9 cellular contexts compared by ENCODE assay signal in the genomic region with DNA sequence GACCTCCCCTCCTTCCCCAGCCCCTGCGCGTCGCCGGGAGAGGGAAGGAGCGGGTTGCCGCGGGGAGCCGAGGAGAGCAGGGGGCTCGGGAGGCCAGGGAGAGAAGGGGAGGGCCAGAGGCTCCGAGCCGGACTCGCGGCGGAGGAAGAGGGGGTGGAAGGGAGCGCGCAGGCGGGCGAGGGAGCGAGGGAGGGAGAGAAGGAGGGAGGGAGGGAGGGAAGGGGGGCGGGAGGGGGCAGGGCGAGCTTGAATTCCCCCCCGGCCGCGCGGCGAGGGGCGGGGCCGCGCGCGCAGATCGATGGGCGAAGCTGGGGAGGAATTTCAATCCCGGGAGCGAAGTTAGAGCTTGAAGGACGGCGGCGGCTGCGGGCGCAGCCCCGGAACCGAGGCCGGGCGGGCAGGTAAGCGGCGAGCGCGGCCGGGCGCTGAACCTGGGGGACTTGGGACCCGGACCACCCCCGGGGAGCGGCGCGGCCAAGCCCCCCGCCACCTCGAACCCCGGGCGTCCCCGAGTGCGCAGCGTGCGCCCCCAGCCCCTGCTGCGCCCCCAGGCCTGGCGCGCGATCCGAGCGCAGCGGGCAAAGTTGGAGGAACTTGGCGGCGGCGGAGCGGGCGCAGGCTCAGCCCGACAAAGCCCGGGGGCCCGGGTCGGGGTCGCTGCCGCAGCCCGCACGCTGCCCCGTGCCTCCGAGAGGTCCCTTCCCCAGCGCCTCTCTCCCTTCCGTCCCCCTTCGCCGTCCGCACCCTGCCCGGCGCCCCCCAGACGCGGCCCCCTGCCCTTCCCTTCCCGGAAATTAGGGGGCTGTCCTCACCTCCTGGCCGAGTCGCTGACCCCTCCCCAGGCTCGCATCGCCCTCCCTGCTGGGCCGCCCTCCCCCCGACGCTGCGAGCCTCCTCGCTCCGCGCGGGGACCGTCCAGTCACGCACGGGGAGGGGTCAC. TPM values are rescaled to one million over a fixed set of nuclear protein-coding genes. Genes with fewer than 3 reads are reported as not detected.
DNase-seq lines count a peak whose midpoint lies in the region; ATAC-seq and TF ChIP-seq lines count a peak whose summit lies in the region.
"Had no signal": no experiment of that assay in that cellular context is flagged by ENCODE, and none has a peak within 500 bp of the region (broad histone marks: within the 10 kb centered on the region; RNA-seq: fewer than 3 reads in every experiment).

A gene (plus strand): TSS at position 324 of the 940 bp plus-strand sequence. CDS start 74,320 bp downstream, outside the sequence.

- peaks cover 7% of the 10 kb centered on the region for H3K4me1 Mint-ChIP-seq in CD14-positive monocyte
- H3K4me1 Mint-ChIP-seq in naive thymus-derived CD8-positive, alpha-beta T cell, result peaks cover 3 to 21% (median 15%) of the 10 kb centered on the region in 4 donors

- TF ChIP-seq CTCF in CD14-positive monocyte (IDR thresholded peaks at IDR 0.05), result no peak

- H3K4me1 ChIP-seq in effector memory CD4-positive, alpha-beta T cell (ENCODE audit: control insufficient read depth, insufficient read depth, low read length, poor library complexity, severe bottlenecking), result peaks cover 29% of the 10 kb centered on the region

- H3K27me3 ChIP-seq in effector memory CD4-positive, alpha-beta T cell (replicated peaks; ENCODE audit: control insufficient read depth, insufficient read depth, low read length, poor library complexity, severe bottlenecking), result peaks cover 35% of the 10 kb centered on the region
- H3K27me3 ChIP-seq in MG63, result peaks cover 21% of the 10 kb centered on the region

- no peak for TF ChIP-seq RAD21 in Ishikawa (IDR thresholded peaks at IDR 0.05; ENCODE audit: low read depth)

- peak within 1 kb of the TSS in 1 of 2 donors; percentile 84 for H3K4me3 Mint-ChIP-seq in CD14-positive monocyte
- H3K4me3 Mint-ChIP-seq in naive thymus-derived CD8-positive, alpha-beta T cell, result peak within 1 kb of the TSS; percentile 28 to 87 (median 70)

- H3K27ac Mint-ChIP-seq in CD14-positive monocyte, result no peak within 1 kb of the TSS
- H3K27ac Mint-ChIP-seq in naive thymus-derived CD8-positive, alpha-beta T cell, result no peak within 1 kb of the TSS

- H3K36me3 Mint-ChIP-seq in CD14-positive monocyte, result no peaks in the 10 kb centered on the region
- peaks cover 0 to 2% (median 0%) of the 10 kb centered on the region in 3 donors for H3K36me3 Mint-ChIP-seq in naive thymus-derived CD8-positive, alpha-beta T cell

- peak; percentile 18 for DNase-seq in CD14-positive monocyte (ENCODE audit: low spot score)
- peak; percentile 88 for DNase-seq in ecto neural progenitor cell (ENCODE audit: low spot score)
- DNase-seq in naive thymus-derived CD8-positive, alpha-beta T cell, result no peak
- DNase-seq in GOT3 (lab: John Stamatoyannopoulos, UW), result no peak
- DNase-seq in effector memory CD4-positive, alpha-beta T cell, result no peak
- no peak for DNase-seq in MG63

- H3K9me3 Mint-ChIP-seq in CD14-positive monocyte, result peaks cover 0 to 10% (median 3%) of the 10 kb centered on the region in 7 donors
- no peaks in the 10 kb centered on the region for H3K9me3 Mint-ChIP-seq in naive thymus-derived CD8-positive, alpha-beta T cell

- ATAC-seq in naive thymus-derived CD8-positive, alpha-beta T cell, result no peak
- ATAC-seq in GM18867 (IDR thresholded peaks at IDR 0.05; ENCODE audit: unreplicated experiment), result no peak
- ATAC-seq: HCT116 had no signal

- POLR2A ChIA-PET in naive thymus-derived CD8-positive, alpha-beta T cell (lab: Charles Lee), result no interaction called here

- H3K27ac ChIP-seq in effector memory CD4-positive, alpha-beta T cell (ENCODE audit: insufficient read depth, low read length, poor library complexity, severe bottlenecking), result no peak within 1 kb of the TSS

- peaks cover 36 to 75% (median 55%) of the 10 kb centered on the region in 3 donors for H3K27me3 Mint-ChIP-seq in CD14-positive monocyte (ENCODE audit: low read depth in 3 of 3)
- peaks cover 2 to 56% (median 20%) of the 10 kb centered on the region in 5 donors for H3K27me3 Mint-ChIP-seq in naive thymus-derived CD8-positive, alpha-beta T cell

- H3K9me3 ChIP-seq in effector memory CD4-positive, alpha-beta T cell (ENCODE audit: control insufficient read depth, low read length), result no peaks in the 10 kb centered on the region
- no peaks in the 10 kb centered on the region for H3K9me3 ChIP-seq in MG63

- no peak within 1 kb of the TSS for H3K4me3 ChIP-seq in effector memory CD4-positive, alpha-beta T cell (ENCODE audit: insufficient read depth, low read depth, low read length, poor library complexity, severe bottlenecking)
- no peak within 1 kb of the TSS for H3K4me3 ChIP-seq in MG63

- no peak for TF ChIP-seq EP300 in Ishikawa (IDR thresholded peaks at IDR 0.05; ENCODE audit: borderline replicate concordance)

- intact Hi-C loops in CD14-positive monocyte (cut with micrococcal nuclease), result loop anchor here in 1 of 2 donors (10.0 kb wide), 1 partner anchor 675 kb away; no protein-coding TSS in a partner anchor

- H3K36me3 ChIP-seq in effector memory CD4-positive, alpha-beta T cell (ENCODE audit: control insufficient read depth, insufficient read depth, low read length), result no peaks in the 10 kb centered on the region
- H3K36me3 ChIP-seq in MG63, result no peaks in the 10 kb centered on the region

TF ChIP-seq in Ishikawa, 13 proteins besides CTCF, POLR2A, EP300 and RAD21:
- TF ChIP-seq, protein P1, sequence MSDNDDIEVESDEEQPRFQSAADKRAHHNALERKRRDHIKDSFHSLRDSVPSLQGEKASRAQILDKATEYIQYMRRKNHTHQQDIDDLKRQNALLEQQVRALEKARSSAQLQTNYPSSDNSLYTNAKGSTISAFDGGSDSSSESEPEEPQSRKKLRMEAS (IDR thresholded peaks at IDR 0.05), result no peak
- no peak for TF ChIP-seq FOXM1 (IDR thresholded peaks at IDR 0.05; ENCODE audit: borderline replicate concordance, low read depth)
- TF ChIP-seq CEBPB (IDR thresholded peaks at IDR 0.05), result no peak
- TF ChIP-seq ZBTB7A (IDR thresholded peaks at IDR 0.05; ENCODE audit: low read depth), result 0 out of 2 replicates have a peak, but pooled peaks have one; percentile 44
- no peak for TF ChIP-seq EGR1 (IDR thresholded peaks at IDR 0.05)
- no peak for TF ChIP-seq CREB1 (IDR thresholded peaks at IDR 0.05; ENCODE audit: low read depth)

RNA-seq across cellular contexts. Expression of the gene that starts here (rescaled TPM):
- polyA plus RNA-seq in CD14-positive monocyte, result not detected
- total RNA-seq in naive thymus-derived CD8-positive, alpha-beta T cell, result not detected
- not detected for polyA plus RNA-seq in naive thymus-derived CD8-positive, alpha-beta T cell
- 0.05 and 0.56 TPM in 2 replicates for total RNA-seq in MG63 (2014; rRNA removed; shearing (Covaris generic); ENCODE audit: low replicate concordance)

Comparison
In these comparisons a context has a peak if more than half of its experiments do, and no peak if none do; other contexts are left out.
1. Peak in DNase-seq in CD14-positive monocyte; RNA of the gene not detected or under 1 TPM.